Comparison of ENCODE assay signal across 17 cellular contexts in the genomic region with DNA sequence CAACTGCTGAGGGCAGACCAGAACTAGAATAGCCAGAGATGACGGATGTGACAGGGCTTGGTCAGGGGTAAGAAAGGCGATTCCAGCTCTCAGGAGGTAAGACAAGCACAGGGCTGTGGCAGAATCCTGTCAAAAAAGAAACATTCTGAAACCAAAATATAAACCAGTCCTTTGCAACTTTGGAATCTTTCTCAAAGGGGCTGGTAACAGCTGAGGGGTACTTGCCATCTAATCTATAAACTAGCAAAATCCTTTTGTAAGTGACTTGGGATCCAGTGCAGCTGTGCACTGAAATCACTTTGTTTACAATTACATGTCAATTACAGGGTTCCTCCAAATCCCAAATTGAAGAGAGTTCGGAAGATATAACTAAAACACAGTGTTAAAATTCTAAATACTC.
DNase-seq lines count a peak whose midpoint lies in the region; ATAC-seq and TF ChIP-seq lines count a peak whose summit lies in the region.
"Had no signal": no experiment of that assay in that cellular context is flagged by ENCODE, and none has a peak within 500 bp of the region (broad histone marks: within the 10 kb centered on the region; RNA-seq: fewer than 3 reads in every experiment).

No MANE protein-coding gene starts in this region.

- H3K79me2 ChIP-seq in hepatocyte (no peaks in the 10 kb centered on the region), GM23248 (ENCODE audit: insufficient read depth) (no peaks in the 10 kb centered on the region)

- in situ Hi-C loops in GM23248 (cut with MboI): no loop called here

- H2AFZ ChIP-seq in hepatocyte (no peak overlapping the region), neuron (ENCODE audit: low read depth, low read length) (peak overlapping the region; percentile 8), GM23248 (no peak overlapping the region)

- TF ChIP-seq CTCF in hepatocyte (IDR thresholded peaks at IDR 0.05; ENCODE audit: poor library complexity): no peak
- no peak for TF ChIP-seq CTCF in coronary artery (IDR thresholded peaks at IDR 0.05)

- peak overlapping the region; percentile 46 for H3K4me2 ChIP-seq in hepatocyte
- H3K4me2 ChIP-seq in GM23248 (ENCODE audit: unreplicated experiment): no peak overlapping the region

- H3K36me3 ChIP-seq in hepatocyte (replicated peaks; ENCODE audit: insufficient read depth, low read depth): no peaks in the 10 kb centered on the region
- no peaks in the 10 kb centered on the region for H3K36me3 ChIP-seq in neuron (ENCODE audit: insufficient read depth, low read length)
- H3K36me3 ChIP-seq in GM23248 (ENCODE audit: low read depth): no peaks in the 10 kb centered on the region
- H3K36me3 ChIP-seq: BE2C had no signal

- no peak overlapping the region for H3K9ac ChIP-seq in GM23248

- no peaks in the 10 kb centered on the region for H4K20me1 ChIP-seq in hepatocyte (ENCODE audit: insufficient read depth, poor library complexity, severe bottlenecking)
- H4K20me1 ChIP-seq in GM23248 (ENCODE audit: insufficient read depth): no peaks in the 10 kb centered on the region

- H3K4me3 ChIP-seq in hepatocyte: no peak overlapping the region
- no peak overlapping the region for H3K4me3 ChIP-seq in neuron (ENCODE audit: low read length)
- no peak overlapping the region for H3K4me3 ChIP-seq in coronary artery
- no peak overlapping the region for H3K4me3 ChIP-seq in GM23248

- ATAC-seq in GM21390 (IDR thresholded peaks at IDR 0.05; ENCODE audit: unreplicated experiment): no peak
- ATAC-seq: Panc1, SK-N-SH treated with all-trans-retinoic acid at 6 μM for 48 hours had no signal

- H3K9me2 ChIP-seq in hepatocyte (replicated peaks; ENCODE audit: insufficient read depth) (no peaks in the 10 kb centered on the region), GM23248 (ENCODE audit: insufficient read depth) (no peaks in the 10 kb centered on the region)

- H3K4me1 ChIP-seq in hepatocyte (ENCODE audit: insufficient read depth) (no peaks in the 10 kb centered on the region), neuron (ENCODE audit: insufficient read depth, low read length) (peaks cover 37% of the 10 kb centered on the region), GM23248 (ENCODE audit: insufficient read depth) (no peaks in the 10 kb centered on the region)
- H3K4me1 ChIP-seq: BE2C had no signal

- 51% methylated on average over 3 of the region's 3 CpGs for WGBS in hepatocyte (ENCODE audit: low lambda C conversion rate, missing lambda C conversion rate)
- 7 to 13% methylated on average over 3 of the region's 3 CpGs for WGBS in GM23248 (ENCODE audit: low coverage in 1 of 2, low lambda C conversion rate in 2 of 2, missing lambda C conversion rate in 2 of 2), 2 experiments

- H3K27ac ChIP-seq in hepatocyte (no peak overlapping the region), coronary artery (no peak overlapping the region), GM23248 (no peak overlapping the region)

- H3F3A ChIP-seq in GM23248 (ENCODE audit: insufficient read depth): no peaks in the 10 kb centered on the region

- H3K9me3 ChIP-seq in hepatocyte (ENCODE audit: low read depth): no peaks in the 10 kb centered on the region
- H3K9me3 ChIP-seq in neuron (ENCODE audit: low read length): no peaks in the 10 kb centered on the region
- H3K9me3 ChIP-seq in GM23248 (ENCODE audit: low read depth): no peaks in the 10 kb centered on the region
- H3K9me3 ChIP-seq: BE2C had no signal

- H3K27me3 ChIP-seq in hepatocyte: peaks cover 4% of the 10 kb centered on the region
- H3K27me3 ChIP-seq in neuron (ENCODE audit: insufficient read depth, low read length): no peaks in the 10 kb centered on the region
- peaks cover 15% of the 10 kb centered on the region; the same call in 1 of the 2 replicates for H3K27me3 ChIP-seq in GM23248 (replicated peaks; ENCODE audit: insufficient read depth)

- DNase-seq in ELF-1 (ENCODE audit: low read depth, low spot score): peak; percentile 31
- peak; percentile 46 for DNase-seq in NCI-H2227 treated with DMSO at 0.1 percent for 48 hours (lab: John Stamatoyannopoulos, UW)
- no peak for DNase-seq in hepatocyte (ENCODE audit: low spot score)
- no peak for DNase-seq in coronary artery (ENCODE audit: low spot score)
- no peak for DNase-seq in GM23248
- no peak for DNase-seq in HCEC 1CT
- DNase-seq: BE2C, DMS79 treated with DMSO at 0.1 percent for 48 hours, NCI-H1694, NCI-H2081, NCI-H510A, NCI-H748 treated with DMSO at 0.1 percent for 48 hours, SIG-M5 had no signal

Comparison
In these comparisons a context has a peak if more than half of its experiments do, and no peak if none do; other contexts are left out.
1. DNase-seq: peak in ELF-1 (single experiment) and NCI-H2227 treated with DMSO at 0.1 percent for 48 hours (single experiment); none in hepatocyte (single experiment), coronary artery (single experiment), GM23248 (single experiment) and HCEC 1CT (single experiment).